Comparison of ENCODE assay signal across 9 cellular contexts in genomic region chr1:207941664-207942063, GRCh38. TPM values are rescaled to one million over a fixed set of nuclear protein-coding genes. Genes with fewer than 3 reads are reported as not detected.
DNase-seq lines count a peak whose midpoint lies in the region; ATAC-seq and TF ChIP-seq lines count a peak whose summit lies in the region.
"Had no signal": no experiment of that assay in that cellular context is flagged by ENCODE, and none has a peak within 500 bp of the region (broad histone marks: within the 10 kb centered on the region; RNA-seq: fewer than 3 reads in every experiment).

No MANE protein-coding gene starts in this region.

- H3K9ac ChIP-seq in adipocyte (ENCODE audit: low read length): peak overlapping the region; percentile 33

- ATAC-seq in CD8-positive, alpha-beta T cell: no peak
- ATAC-seq in activated CD8-positive, alpha-beta T cell treated with anti-CD3 and anti-CD28 coated beads, Interleukin-2, amount 10 ng/mL, durations not matched to agents 7 days and 5 days: no peak
- no peak for ATAC-seq in HG03097 (IDR thresholded peaks at IDR 0.05; ENCODE audit: low FRiP score, unreplicated experiment)

- intact Hi-C loops in CD14-positive monocyte (cut with micrococcal nuclease) (no loop called here), posterior cingulate gyrus (cut with DNase I) (no loop called here)
- intact Hi-C loops in CD8-positive, alpha-beta T cell (cut with DNase I, micrococcal nuclease): no loop called here

- H3K4me3 Mint-ChIP-seq in CD14-positive monocyte: peak overlapping the region; percentile 36 to 83
- H3K4me3 Mint-ChIP-seq in CD8-positive, alpha-beta T cell: no peak overlapping the region
- H3K4me3 Mint-ChIP-seq in activated CD8-positive, alpha-beta T cell treated with anti-CD3 and anti-CD28 coated beads, Interleukin-2, amount 10 ng/mL, durations not matched to agents 7 days and 5 days: no peak overlapping the region

- TF ChIP-seq CTCF in CD14-positive monocyte (IDR thresholded peaks at IDR 0.05): no peak
- TF ChIP-seq CTCF in CD8-positive, alpha-beta T cell (IDR thresholded peaks at IDR 0.05): no peak

- H3K27me3 ChIP-seq in adipocyte (replicated peaks; ENCODE audit: control insufficient read depth, insufficient read depth, low read length): no peaks in the 10 kb centered on the region
- no peaks in the 10 kb centered on the region for H3K27me3 ChIP-seq in CD8-positive, alpha-beta T cell (ENCODE audit: insufficient read depth, low read length)

- peak overlapping the region in 3 of 7 donors; percentile 22 to 61 (median 31) for H3K27ac Mint-ChIP-seq in CD14-positive monocyte
- H3K27ac Mint-ChIP-seq in CD8-positive, alpha-beta T cell: no peak overlapping the region
- H3K27ac Mint-ChIP-seq in activated CD8-positive, alpha-beta T cell treated with anti-CD3 and anti-CD28 coated beads, Interleukin-2, amount 10 ng/mL, durations not matched to agents 7 days and 5 days: no peak overlapping the region

- H3K4me1 Mint-ChIP-seq in CD14-positive monocyte: peaks cover 11% of the 10 kb centered on the region
- H3K4me1 Mint-ChIP-seq in CD8-positive, alpha-beta T cell (ENCODE audit: low read depth): no peaks in the 10 kb centered on the region
- no peaks in the 10 kb centered on the region for H3K4me1 Mint-ChIP-seq in activated CD8-positive, alpha-beta T cell treated with anti-CD3 and anti-CD28 coated beads, Interleukin-2, amount 10 ng/mL, durations not matched to agents 7 days and 5 days (ENCODE audit: low read depth)

- peaks cover 5% of the 10 kb centered on the region for H3K4me1 ChIP-seq in adipocyte (ENCODE audit: control insufficient read depth, insufficient read depth, low read length)
- H3K4me1 ChIP-seq in CD8-positive, alpha-beta T cell (ENCODE audit: insufficient read depth, low read length): no peaks in the 10 kb centered on the region

- no peaks in the 10 kb centered on the region for H3K9me3 ChIP-seq in adipocyte (ENCODE audit: control insufficient read depth, low read length)
- no peaks in the 10 kb centered on the region for H3K9me3 ChIP-seq in CD8-positive, alpha-beta T cell (ENCODE audit: low read length)

- H3K4me3 ChIP-seq in adipocyte (ENCODE audit: low read length): peak overlapping the region; percentile 48
- H3K4me3 ChIP-seq in CD8-positive, alpha-beta T cell (ENCODE audit: low read depth, low read length): no peak overlapping the region

- DNase-seq in CD14-positive monocyte (ENCODE audit: low spot score) (no peak), adipocyte (ENCODE audit: low read depth) (no peak), globus pallidus (ENCODE audit: low spot score) (peak; percentile 73), posterior cingulate gyrus (peak; percentile 34 to 94 (median 64)), NCI-H1105 treated with DMSO at 0.1 percent for 48 hours (lab: John Stamatoyannopoulos, UW) (no peak)
- DNase-seq in CD8-positive, alpha-beta T cell: no peak
- no peak for DNase-seq in activated CD8-positive, alpha-beta T cell treated with anti-CD3 and anti-CD28 coated beads, Interleukin-2, amount 10 ng/mL, durations not matched to agents 7 days and 5 days
- DNase-seq: kidney glomerular epithelial cell had no signal

- no peak overlapping the region for H3K27ac ChIP-seq in CD8-positive, alpha-beta T cell (ENCODE audit: low read depth, low read length)

- H3K9me3 Mint-ChIP-seq in CD14-positive monocyte: no peaks in the 10 kb centered on the region
- no peaks in the 10 kb centered on the region for H3K9me3 Mint-ChIP-seq in CD8-positive, alpha-beta T cell
- H3K9me3 Mint-ChIP-seq in activated CD8-positive, alpha-beta T cell treated with anti-CD3 and anti-CD28 coated beads, Interleukin-2, amount 10 ng/mL, durations not matched to agents 7 days and 5 days (ENCODE audit: insufficient read depth): no peaks in the 10 kb centered on the region

- H3K36me3 Mint-ChIP-seq in CD14-positive monocyte: no peaks in the 10 kb centered on the region
- no peaks in the 10 kb centered on the region for H3K36me3 Mint-ChIP-seq in CD8-positive, alpha-beta T cell
- H3K36me3 Mint-ChIP-seq in activated CD8-positive, alpha-beta T cell treated with anti-CD3 and anti-CD28 coated beads, Interleukin-2, amount 10 ng/mL, durations not matched to agents 7 days and 5 days (ENCODE audit: low read depth): no peaks in the 10 kb centered on the region

- POLR2A ChIA-PET in CD8-positive, alpha-beta T cell (lab: Charles Lee): interaction anchor here (0.9 kb wide), 1 partner anchor 54 kb away, joined by 3 read pairs; no protein-coding TSS in a partner anchor
- POLR2A ChIA-PET in activated CD8-positive, alpha-beta T cell treated with anti-CD3 and anti-CD28 coated beads, Interleukin-2, amount 10 ng/mL, durations not matched to agents 7 days and 5 days (lab: Charles Lee): no interaction called here

- CTCF ChIA-PET in CD8-positive, alpha-beta T cell (lab: Charles Lee): interaction anchor here (1.4 kb wide), 1 partner anchor 56 kb away, joined by 5 read pairs; no protein-coding TSS in a partner anchor
- CTCF ChIA-PET in activated CD8-positive, alpha-beta T cell treated with anti-CD3 and anti-CD28 coated beads, Interleukin-2, amount 10 ng/mL, durations not matched to agents 7 days and 5 days (lab: Charles Lee): interaction anchor here (2.6 kb wide), 1 partner anchor 21 kb away, joined by 6 read pairs; no protein-coding TSS in a partner anchor

- H3K36me3 ChIP-seq in adipocyte (ENCODE audit: control insufficient read depth, insufficient read depth, low read length, severe bottlenecking): no peaks in the 10 kb centered on the region
- H3K36me3 ChIP-seq in CD8-positive, alpha-beta T cell (ENCODE audit: insufficient read depth, low read length): no peaks in the 10 kb centered on the region

- peaks cover 0 to 6% (median 3%) of the 10 kb centered on the region in 3 donors for H3K27me3 Mint-ChIP-seq in CD14-positive monocyte (ENCODE audit: low read depth in 3 of 3)
- H3K27me3 Mint-ChIP-seq in CD8-positive, alpha-beta T cell (ENCODE audit: low read depth): peaks cover 27% of the 10 kb centered on the region
- peaks cover 31% of the 10 kb centered on the region for H3K27me3 Mint-ChIP-seq in activated CD8-positive, alpha-beta T cell treated with anti-CD3 and anti-CD28 coated beads, Interleukin-2, amount 10 ng/mL, durations not matched to agents 7 days and 5 days (ENCODE audit: low read depth)

RNA-seq across cellular contexts. Expression of gene CD34, which starts 30.7 kb away (rescaled TPM):
- not detected for polyA plus RNA-seq in CD14-positive monocyte
- total RNA-seq in CD8-positive, alpha-beta T cell: not detected
- total RNA-seq in activated CD8-positive, alpha-beta T cell treated with anti-CD3 and anti-CD28 coated beads, Interleukin-2, amount 10 ng/mL, durations not matched to agents 7 days and 5 days: not detected

Comparison
In these comparisons a context has a peak if more than half of its experiments do, and no peak if none do; other contexts are left out.
1. DNase-seq: peak in globus pallidus (single experiment) and posterior cingulate gyrus (10 of 10); none in CD14-positive monocyte (single experiment), adipocyte (single experiment), NCI-H1105 treated with DMSO at 0.1 percent for 48 hours (single experiment), CD8-positive, alpha-beta T cell (0 of 7) and activated CD8-positive, alpha-beta T cell treated with anti-CD3 and anti-CD28 coated beads, Interleukin-2, amount 10 ng/mL, durations not matched to agents 7 days and 5 days (single experiment).
2. H3K4me3 Mint-ChIP-seq: peak in CD14-positive monocyte (2 of 2); none in CD8-positive, alpha-beta T cell (single experiment) and activated CD8-positive, alpha-beta T cell treated with anti-CD3 and anti-CD28 coated beads, Interleukin-2, amount 10 ng/mL, durations not matched to agents 7 days and 5 days (single experiment).